In the genomic region with DNA sequence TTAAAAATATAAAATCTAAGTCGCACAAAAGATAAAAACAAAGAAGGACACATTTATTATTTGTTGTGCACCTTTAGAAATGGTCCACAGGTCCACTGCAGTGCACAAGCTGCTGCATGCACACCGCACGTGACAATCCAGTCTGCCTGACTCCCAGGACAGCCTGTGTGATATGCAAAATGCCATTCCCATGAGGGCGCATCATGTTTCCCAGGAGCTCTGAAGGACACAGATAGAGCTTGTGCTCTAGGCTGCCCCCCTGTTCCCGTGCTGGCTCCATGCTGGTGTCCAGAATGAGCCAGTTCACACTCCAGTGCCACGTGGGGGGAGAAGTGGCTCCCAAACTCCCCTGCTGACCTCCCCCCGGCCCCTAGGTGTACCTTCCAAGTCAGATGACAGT, we compare ENCODE assay signal across 9 cellular contexts. TPM values are rescaled to one million over a fixed set of nuclear protein-coding genes. Genes with fewer than 3 reads are reported as not detected.
DNase-seq lines count a peak whose midpoint lies in the region; ATAC-seq and TF ChIP-seq lines count a peak whose summit lies in the region.
"Had no signal": no experiment of that assay in that cellular context is flagged by ENCODE, and none has a peak within 500 bp of the region (broad histone marks: within the 10 kb centered on the region; RNA-seq: fewer than 3 reads in every experiment).

No MANE protein-coding gene starts in this region.

- no peaks in the 10 kb centered on the region for H3K36me3 Mint-ChIP-seq in activated CD8-positive, alpha-beta memory T cell treated with anti-CD3 and anti-CD28 coated beads, Interleukin-2, amount 10 ng/mL, durations not matched to agents 7 days and 5 days

- H3K36me3 ChIP-seq in SJCRH30 (no peaks in the 10 kb centered on the region), heart left ventricle (no peaks in the 10 kb centered on the region)
- H3K36me3 ChIP-seq: Peyer's patch had no signal

- peak in 1 of 12 donors; percentile 9 for TF ChIP-seq CTCF in heart left ventricle (IDR thresholded peaks at IDR 0.05)

- H3K4me3 Mint-ChIP-seq in activated CD8-positive, alpha-beta memory T cell treated with anti-CD3 and anti-CD28 coated beads, Interleukin-2, amount 10 ng/mL, durations not matched to agents 7 days and 5 days, result no peak overlapping the region
- H3K4me3 Mint-ChIP-seq in stimulated activated naive CD8-positive, alpha-beta T cell treated with anti-CD3 and anti-CD28 coated beads, Interleukin-15, amount 100 ng/mL, for 72 hours, result no peak overlapping the region

- H3K9me3 ChIP-seq in SJCRH30 (replicated peaks) (no peaks in the 10 kb centered on the region), heart left ventricle (no peaks in the 10 kb centered on the region)
- H3K9me3 ChIP-seq: Peyer's patch had no signal

- no peak overlapping the region for H3K27ac ChIP-seq in SJCRH30
- H3K27ac ChIP-seq in heart left ventricle, result peak overlapping the region; percentile 28 to 91 (median 79)
- peak overlapping the region; percentile 81 for H3K27ac ChIP-seq in temporal lobe (ENCODE audit: low read depth, low read length)
- H3K27ac ChIP-seq: Peyer's patch had no signal

- H3K27ac Mint-ChIP-seq in activated CD8-positive, alpha-beta memory T cell treated with anti-CD3 and anti-CD28 coated beads, Interleukin-2, amount 10 ng/mL, durations not matched to agents 7 days and 5 days, result no peak overlapping the region
- H3K27ac Mint-ChIP-seq in stimulated activated naive CD8-positive, alpha-beta T cell treated with anti-CD3 and anti-CD28 coated beads, Interleukin-15, amount 100 ng/mL, for 72 hours, result no peak overlapping the region

- H3K9me3 Mint-ChIP-seq in activated CD8-positive, alpha-beta memory T cell treated with anti-CD3 and anti-CD28 coated beads, Interleukin-2, amount 10 ng/mL, durations not matched to agents 7 days and 5 days (ENCODE audit: low read depth), result peaks cover 19% of the 10 kb centered on the region
- peaks cover 21 to 23% of the 10 kb centered on the region in 2 donors for H3K9me3 Mint-ChIP-seq in stimulated activated naive CD8-positive, alpha-beta T cell treated with anti-CD3 and anti-CD28 coated beads, Interleukin-15, amount 100 ng/mL, for 72 hours

- H3K27me3 Mint-ChIP-seq in activated CD8-positive, alpha-beta memory T cell treated with anti-CD3 and anti-CD28 coated beads, Interleukin-2, amount 10 ng/mL, durations not matched to agents 7 days and 5 days, result no peaks in the 10 kb centered on the region
- H3K27me3 Mint-ChIP-seq in stimulated activated naive CD8-positive, alpha-beta T cell treated with anti-CD3 and anti-CD28 coated beads, Interleukin-15, amount 100 ng/mL, for 72 hours, result no peaks in the 10 kb centered on the region

- no peaks in the 10 kb centered on the region for H3K4me1 Mint-ChIP-seq in activated CD8-positive, alpha-beta memory T cell treated with anti-CD3 and anti-CD28 coated beads, Interleukin-2, amount 10 ng/mL, durations not matched to agents 7 days and 5 days
- H3K4me1 Mint-ChIP-seq in stimulated activated naive CD8-positive, alpha-beta T cell treated with anti-CD3 and anti-CD28 coated beads, Interleukin-15, amount 100 ng/mL, for 72 hours, result no peaks in the 10 kb centered on the region

- intact Hi-C loops in heart left ventricle (cut with DNase I), result loop anchor here (1.0 to 10.0 kb wide), 16 partner anchors 56 to 384 kb away; a partner anchor contains a TSS

- H3K4me3 ChIP-seq in SJCRH30 (no peak overlapping the region), heart left ventricle (no peak overlapping the region)
- H3K4me3 ChIP-seq: Peyer's patch had no signal

- H3K27me3 ChIP-seq in SJCRH30 (no peaks in the 10 kb centered on the region), heart left ventricle (no peaks in the 10 kb centered on the region)
- H3K27me3 ChIP-seq: Peyer's patch had no signal

- CTCF ChIA-PET in activated CD8-positive, alpha-beta memory T cell treated with anti-CD3 and anti-CD28 coated beads, Interleukin-2, amount 10 ng/mL, durations not matched to agents 7 days and 5 days (lab: Charles Lee), result interaction anchor here (0.5 to 5.8 kb wide), 63 partner anchors 8 to 452 kb away, joined by 3 to 129 read pairs (median 4); a partner anchor contains a TSS

- DNase-seq in DMS79 treated with DMSO at 0.1 percent for 48 hours (lab: John Stamatoyannopoulos, UW) (peak; percentile 24), DMS79 (lab: John Stamatoyannopoulos, UW) (no peak), SJCRH30 (peak; percentile 68 to 73), heart left ventricle (peak; percentile 72 to 92 (median 82)), NOMO-1 treated with DMSO at 0.1 percent for 48 hours (lab: John Stamatoyannopoulos, UW; ENCODE audit: unreplicated experiment) (no peak)
- DNase-seq in activated CD8-positive, alpha-beta memory T cell treated with anti-CD3 and anti-CD28 coated beads, Interleukin-2, amount 10 ng/mL, durations not matched to agents 7 days and 5 days, result no peak
- DNase-seq in stimulated activated naive CD8-positive, alpha-beta T cell treated with anti-CD3 and anti-CD28 coated beads, Interleukin-15, amount 100 ng/mL, for 72 hours, result no peak

- no peak for TF ChIP-seq POLR2A in heart left ventricle (IDR thresholded peaks at IDR 0.05)

- peak; percentile 82 to 95 (median 92) for ATAC-seq in heart left ventricle
- no peak for ATAC-seq in activated CD8-positive, alpha-beta memory T cell treated with anti-CD3 and anti-CD28 coated beads, Interleukin-2, amount 10 ng/mL, durations not matched to agents 7 days and 5 days
- no peak for ATAC-seq in stimulated activated naive CD8-positive, alpha-beta T cell treated with anti-CD3 and anti-CD28 coated beads, Interleukin-15, amount 100 ng/mL, for 72 hours

- 35 to 71% (median 40%) methylated on average over 4 to 7 of the region's 7 CpGs for WGBS in heart left ventricle, 4 donors

- H3K4me1 ChIP-seq in SJCRH30, result peaks cover 18% of the 10 kb centered on the region
- H3K4me1 ChIP-seq in heart left ventricle, result peaks cover 0 to 33% (median 17%) of the 10 kb centered on the region in 12 donors
- H3K4me1 ChIP-seq: Peyer's patch had no signal

RNA-seq across cellular contexts. Expression of a gene that starts 26.5 kb away (rescaled TPM):
- not detected in 2 replicates for total RNA-seq in SJCRH30 (2014; rRNA removed; shearing (Covaris generic))
- 10 to 100 TPM in 1 of 9 donors, 1 to 10 TPM in 6, under 1 TPM in 2; 0.31 to 11.1 (median 1.5) TPM for total RNA-seq in heart left ventricle
- polyA plus RNA-seq in heart left ventricle, result under 1 TPM; 0.65 to 0.83 TPM
- total RNA-seq in temporal lobe, result 0.49 TPM
- not detected for total RNA-seq in activated CD8-positive, alpha-beta memory T cell treated with anti-CD3 and anti-CD28 coated beads, Interleukin-2, amount 10 ng/mL, durations not matched to agents 7 days and 5 days

RNA-seq across cellular contexts. Expression of a gene that starts 33.5 kb away (rescaled TPM):
- 0.05 and 0.30 TPM in 2 replicates for total RNA-seq in SJCRH30 (2014; rRNA removed; shearing (Covaris generic))
- total RNA-seq in heart left ventricle (10 to 100 TPM in 5 of 9 donors, 1 to 10 TPM in 4; 5.8 to 39.6 (median 14.3) TPM), temporal lobe (not detected)
- 10 to 100 TPM in 1 of 2 donors, 1 to 10 TPM in 1; 4.1 to 11.0 TPM for polyA plus RNA-seq in heart left ventricle
- total RNA-seq in activated CD8-positive, alpha-beta memory T cell treated with anti-CD3 and anti-CD28 coated beads, Interleukin-2, amount 10 ng/mL, durations not matched to agents 7 days and 5 days, result not detected
- total RNA-seq: Peyer's patch had no signal

RNA-seq across cellular contexts. Expression of a gene that starts 47.0 kb away (rescaled TPM):
- total RNA-seq in SJCRH30 (2014; rRNA removed; shearing (Covaris generic)), result not detected in 2 replicates
- total RNA-seq in heart left ventricle (1 to 10 TPM in 1 of 9 donors, not detected in 8; 2.2 TPM), temporal lobe (0.25 TPM)
- not detected for polyA plus RNA-seq in heart left ventricle
- total RNA-seq in activated CD8-positive, alpha-beta memory T cell treated with anti-CD3 and anti-CD28 coated beads, Interleukin-2, amount 10 ng/mL, durations not matched to agents 7 days and 5 days, result not detected

Comparison
In these comparisons a context has a peak if more than half of its experiments do, and no peak if none do; other contexts are left out.
1. DNase-seq: peak in DMS79 treated with DMSO at 0.1 percent for 48 hours (single experiment), SJCRH30 (2 of 2) and heart left ventricle (5 of 5); none in DMS79 (single experiment), NOMO-1 treated with DMSO at 0.1 percent for 48 hours (single experiment), activated CD8-positive, alpha-beta memory T cell treated with anti-CD3 and anti-CD28 coated beads, Interleukin-2, amount 10 ng/mL, durations not matched to agents 7 days and 5 days (single experiment) and stimulated activated naive CD8-positive, alpha-beta T cell treated with anti-CD3 and anti-CD28 coated beads, Interleukin-15, amount 100 ng/mL, for 72 hours (0 of 2).
2. ATAC-seq: peak in heart left ventricle (4 of 4); none in activated CD8-positive, alpha-beta memory T cell treated with anti-CD3 and anti-CD28 coated beads, Interleukin-2, amount 10 ng/mL, durations not matched to agents 7 days and 5 days (single experiment) and stimulated activated naive CD8-positive, alpha-beta T cell treated with anti-CD3 and anti-CD28 coated beads, Interleukin-15, amount 100 ng/mL, for 72 hours (single experiment).